ENCODE assay signal across 18 cellular contexts in genomic region chr2:55871637-55872036, GRCh38. TPM values are rescaled to one million over a fixed set of nuclear protein-coding genes. Genes with fewer than 3 reads are reported as not detected.
DNase-seq lines count a peak whose midpoint lies in the region; ATAC-seq, FAIRE-seq and TF ChIP-seq lines count a peak whose summit lies in the region.
"Had no signal": no experiment of that assay in that cellular context is flagged by ENCODE, and none has a peak within 500 bp of the region (broad histone marks: within the 10 kb centered on the region; RNA-seq: fewer than 3 reads in every experiment).

No MANE protein-coding gene starts in this region.

- H3K4me3 ChIP-seq in ascending aorta: no peak overlapping the region
- H3K4me3 ChIP-seq in osteoblast (ENCODE audit: insufficient read depth, low read length): no peak overlapping the region
- H3K4me3 ChIP-seq in gastrocnemius medialis: no peak overlapping the region
- no peak overlapping the region for H3K4me3 ChIP-seq in HAP-1
- H3K4me3 ChIP-seq: heart right ventricle, lung had no signal

- H3K79me2 ChIP-seq in osteoblast (ENCODE audit: insufficient read depth, low read length): no peaks in the 10 kb centered on the region
- H3K79me2 ChIP-seq: parathyroid adenoma had no signal

- DNase-seq in GM12891 (ENCODE audit: insufficient read length, low spot score) (no peak), Kasumi-1 (lab: John Stamatoyannopoulos, UW) (peak; percentile 59 to 62), ascending aorta (ENCODE audit: low spot score in 2 of 2) (no peak), osteoblast (ENCODE audit: insufficient read length, low spot score, missing footprints) (no peak), gastrocnemius medialis (no peak), HAP-1 (ENCODE audit: low spot score in 2 of 2) (no peak)
- DNase-seq: activated CD4-positive, alpha-beta T cell treated with anti-CD3 and anti-CD28 coated beads for 1 hour; CD8-positive, alpha-beta memory T cell; GOT3; heart right ventricle; NCI-H1694 treated with DMSO at 0.1 percent for 48 hours; NCI-H526 treated with DMSO at 0.1 percent for 48 hours; stimulated activated CD4-positive, alpha-beta T cell treated with anti-CD3 and anti-CD28 coated beads, Interleukin-2, amount 100 ng/mL, for 24 hours; stimulated activated naive B cell treated with anti-CD40 and anti-IgM and Interleukin-4, amounts not matched to agents 10 μg/mL and 1 μg/mL and 100 μg/mL, for 72 hours had no signal

- H3K4me2 ChIP-seq in osteoblast (ENCODE audit: insufficient read depth, low read length): no peak overlapping the region

- peaks cover 41 to 54% of the 10 kb centered on the region in 2 donors for H3K36me3 ChIP-seq in ascending aorta
- H3K36me3 ChIP-seq in osteoblast (ENCODE audit: insufficient read depth, low read length): peaks cover 79% of the 10 kb centered on the region
- H3K36me3 ChIP-seq in gastrocnemius medialis: no peaks in the 10 kb centered on the region
- H3K36me3 ChIP-seq in HAP-1 (replicated peaks): no peaks in the 10 kb centered on the region

- no peak for TF ChIP-seq POLR2A in GM12891 (IDR thresholded peaks at IDR 0.05; ENCODE audit: low read depth, low read length)
- no peak for TF ChIP-seq POLR2A in gastrocnemius medialis (IDR thresholded peaks at IDR 0.05)

- H3K9me3 ChIP-seq in ascending aorta (no peaks in the 10 kb centered on the region), osteoblast (ENCODE audit: low read depth, low read length) (no peaks in the 10 kb centered on the region), gastrocnemius medialis (no peaks in the 10 kb centered on the region), HAP-1 (no peaks in the 10 kb centered on the region)
- H3K9me3 ChIP-seq: heart right ventricle had no signal

- intact Hi-C loops in ascending aorta (cut with DNase I): no loop called here
- intact Hi-C loops in gastrocnemius medialis (cut with DNase I; ENCODE audit: low total_unique reads): no loop called here

- in situ Hi-C loops in gastrocnemius medialis (cut with MboI; ENCODE audit: low sequenced_read_pairs in 4 of 4) (no loop called here), HAP-1 (cut with MboI; ENCODE audit: low sequenced_read_pairs) (no loop called here)

- H3K27ac ChIP-seq in ascending aorta (peak overlapping the region; percentile 55 to 85), osteoblast (ENCODE audit: low read depth, low read length) (peak overlapping the region; percentile 99), gastrocnemius medialis (no peak overlapping the region)
- H3K27ac ChIP-seq: parathyroid adenoma had no signal

- TF ChIP-seq CTCF in ascending aorta (IDR thresholded peaks at IDR 0.05): no peak
- no peak for TF ChIP-seq CTCF in osteoblast (IDR thresholded peaks at IDR 0.05; ENCODE audit: extremely low read depth, low read depth, low read length)
- no peak for TF ChIP-seq CTCF in gastrocnemius medialis (IDR thresholded peaks at IDR 0.05 in 4 of 5, conservative IDR thresholded peaks at IDR 0.05 in 1 of 5)

- H4K20me1 ChIP-seq in osteoblast (ENCODE audit: insufficient read depth, low read length): no peaks in the 10 kb centered on the region

- H3K27me3 ChIP-seq in ascending aorta: no peaks in the 10 kb centered on the region
- H3K27me3 ChIP-seq in osteoblast (ENCODE audit: insufficient read depth, low read length): no peaks in the 10 kb centered on the region
- H3K27me3 ChIP-seq in gastrocnemius medialis: no peaks in the 10 kb centered on the region
- peaks cover 4% of the 10 kb centered on the region; the same call in 1 of the 2 replicates for H3K27me3 ChIP-seq in HAP-1 (ENCODE audit: low read depth)

- ATAC-seq in GM21515 (IDR thresholded peaks at IDR 0.05; ENCODE audit: unreplicated experiment): no peak
- ATAC-seq in HG02642 (IDR thresholded peaks at IDR 0.05; ENCODE audit: poor library complexity, unreplicated experiment): no peak
- ATAC-seq in gastrocnemius medialis: no peak

- no peak overlapping the region for H2AFZ ChIP-seq in osteoblast (ENCODE audit: low read length)
- H2AFZ ChIP-seq: parathyroid adenoma had no signal

- no peak for FAIRE-seq in GM12891 (lab: Jason Lieb, UNC)

- H3K4me1 ChIP-seq in ascending aorta (peaks cover 10 to 43% of the 10 kb centered on the region in 2 donors), osteoblast (ENCODE audit: insufficient read depth, low read length) (peaks cover 50% of the 10 kb centered on the region), gastrocnemius medialis (no peaks in the 10 kb centered on the region), HAP-1 (no peaks in the 10 kb centered on the region)
- H3K4me1 ChIP-seq: parathyroid adenoma had no signal

TF ChIP-seq in GM12891, 5 proteins besides CTCF, POLR2A, EP300 and RAD21:
- TF ChIP-seq SPI1 (IDR thresholded peaks at IDR 0.05; ENCODE audit: low read depth, low read length) (peak; percentile 86), POU2F2 (IDR thresholded peaks at IDR 0.05; ENCODE audit: low read depth, low read length) (no peak)

RNA-seq across cellular contexts. Expression of gene EFEMP1, which starts 51.9 kb away (rescaled TPM):
- 0.23 TPM for polyA plus RNA-seq in GM12891 (2012; ENCODE audit: low read depth, missing spikeins)
- total RNA-seq in ascending aorta (1,320 TPM), osteoblast (1,402 and 1,564 TPM in 2 replicates), gastrocnemius medialis (10 to 100 TPM in 3 of 4 donors, 1 to 10 TPM in 1; 1.5 to 30.1 (median 20.8) TPM)
- total RNA-seq: CD8-positive, alpha-beta memory T cell had no signal
- polyA plus RNA-seq: CD8-positive, alpha-beta memory T cell had no signal

Comparison
In these comparisons a context has a peak if more than half of its experiments do, and no peak if none do; other contexts are left out.
1. DNase-seq: peak in Kasumi-1 (2 of 2); none in GM12891 (single experiment), ascending aorta (0 of 2), osteoblast (single experiment), gastrocnemius medialis (0 of 2) and HAP-1 (0 of 2).
2. H3K27ac ChIP-seq: peak in ascending aorta (2 of 2) and osteoblast (single experiment); none in gastrocnemius medialis (0 of 4).
3. RNA of gene EFEMP1, which starts 51.9 kb away (total RNA-seq): 1,402 to 1,564 TPM in osteoblast and 1,320 TPM in ascending aorta (single experiment); 1.5 to 30.1 TPM in gastrocnemius medialis; every median in the first group is over 10 times any median in the second.